In the genomic region with DNA sequence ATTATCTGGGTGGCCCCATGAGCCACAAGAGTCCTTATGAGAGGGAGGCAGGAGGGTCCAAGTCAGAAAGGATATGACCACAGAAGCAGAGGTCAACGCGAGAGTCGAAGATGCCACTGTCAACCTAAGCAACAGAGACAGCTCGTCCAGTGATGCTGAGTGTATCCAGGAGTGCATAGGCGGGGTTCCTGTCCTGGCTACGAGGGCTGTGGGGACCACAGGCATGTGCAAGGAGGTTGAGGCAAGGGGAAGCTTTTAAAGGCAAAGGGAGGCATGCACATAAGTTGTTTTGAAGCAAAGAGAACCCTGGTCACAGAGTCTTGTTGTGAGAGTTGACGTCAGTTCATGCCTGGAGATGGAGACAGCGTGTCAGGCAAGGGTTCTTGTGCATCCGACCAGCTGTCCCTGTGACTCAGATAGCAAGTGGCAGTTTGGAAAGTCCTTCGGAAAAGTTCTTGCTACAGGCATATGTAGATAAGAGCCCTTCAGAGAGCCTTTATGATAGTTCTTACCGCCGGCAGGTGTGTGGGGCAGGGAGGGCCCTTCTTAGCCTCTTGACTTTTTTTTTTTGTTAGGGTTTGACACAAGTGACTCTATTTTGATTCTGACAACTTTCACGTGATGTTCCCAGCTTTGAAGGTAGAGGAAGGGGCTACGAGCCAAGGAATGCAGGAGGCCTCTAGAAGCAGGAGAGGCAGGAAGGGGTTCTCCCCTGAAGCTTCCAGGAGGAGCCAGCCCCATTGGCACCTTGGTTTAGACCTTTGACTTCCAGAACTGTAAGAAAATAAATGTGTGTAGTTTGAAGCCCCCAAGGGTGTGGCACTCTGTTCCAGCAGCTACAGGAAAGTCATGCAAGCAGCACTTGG, we compare ENCODE assay signal across 16 cellular contexts.
DNase-seq lines count a peak whose midpoint lies in the region; ATAC-seq and TF ChIP-seq lines count a peak whose summit lies in the region.
"Had no signal": no experiment of that assay in that cellular context is flagged by ENCODE, and none has a peak within 500 bp of the region (broad histone marks: within the 10 kb centered on the region; RNA-seq: fewer than 3 reads in every experiment).

No MANE protein-coding gene starts in this region.

- TF ChIP-seq CTCF in type B pancreatic cell (conservative IDR thresholded peaks at IDR 0.05) = no peak

- H3K4me3 Mint-ChIP-seq in type B pancreatic cell = no peak overlapping the region
- no peak overlapping the region for H3K4me3 Mint-ChIP-seq in activated T-cell treated with anti-CD3 and anti-CD28 coated beads, Interleukin-2, amount 50 U/mL, for 24 hours
- H3K4me3 Mint-ChIP-seq: H9 had no signal

- H3K27ac Mint-ChIP-seq in type B pancreatic cell = no peak overlapping the region
- no peak overlapping the region for H3K27ac Mint-ChIP-seq in activated T-cell treated with anti-CD3 and anti-CD28 coated beads, Interleukin-2, amount 50 U/mL, for 24 hours

- no peaks in the 10 kb centered on the region for H3K4me1 Mint-ChIP-seq in type B pancreatic cell (ENCODE audit: unreplicated experiment)
- H3K4me1 Mint-ChIP-seq in activated T-cell treated with anti-CD3 and anti-CD28 coated beads, Interleukin-2, amount 50 U/mL, for 24 hours (ENCODE audit: low read depth) = no peaks in the 10 kb centered on the region

- peak; percentile 21 for DNase-seq in activated effector memory CD4-positive, alpha-beta T cell treated with anti-CD3 and anti-CD28 coated beads, Interleukin-2, amount 50 U/mL, for 16 hours
- no peak for DNase-seq in activated effector memory CD4-positive, alpha-beta T cell treated with Interleukin-2 at 50 U/mL for 16 hours
- DNase-seq in effector CD4-positive, alpha-beta T cell = peak; percentile 0
- peak; percentile 30 for DNase-seq in myocyte (ENCODE audit: low read depth)
- DNase-seq in type B pancreatic cell (ENCODE audit: extremely low spot score, unreplicated experiment) = peak; percentile 27
- no peak for DNase-seq in activated T-cell treated with anti-CD3 and anti-CD28 coated beads, Interleukin-2, amount 50 U/mL, for 24 hours
- DNase-seq in HUDEP-2 (lab: John Stamatoyannopoulos, UW; ENCODE audit: unreplicated experiment in 76 of 76) = no peak
- DNase-seq: 8988T, GDM1, NCI-H1105, NCI-H2081, NCI-H446 treated with DMSO at 0.1 percent for 48 hours, OCI-M1, SHP77 treated with DMSO at 0.1 percent for 48 hours had no signal

- no peaks in the 10 kb centered on the region for H3K9me3 Mint-ChIP-seq in type B pancreatic cell
- H3K9me3 Mint-ChIP-seq in activated T-cell treated with anti-CD3 and anti-CD28 coated beads, Interleukin-2, amount 50 U/mL, for 24 hours = peaks cover 15% of the 10 kb centered on the region

- H3K36me3 Mint-ChIP-seq in type B pancreatic cell = no peaks in the 10 kb centered on the region
- H3K36me3 Mint-ChIP-seq in activated T-cell treated with anti-CD3 and anti-CD28 coated beads, Interleukin-2, amount 50 U/mL, for 24 hours (ENCODE audit: low read depth) = no peaks in the 10 kb centered on the region

- peaks cover 23% of the 10 kb centered on the region for H3K27me3 Mint-ChIP-seq in type B pancreatic cell
- peaks cover 7% of the 10 kb centered on the region for H3K27me3 Mint-ChIP-seq in activated T-cell treated with anti-CD3 and anti-CD28 coated beads, Interleukin-2, amount 50 U/mL, for 24 hours

- no peak for ATAC-seq in HG03097 (IDR thresholded peaks at IDR 0.05; ENCODE audit: low FRiP score, unreplicated experiment)

Comparison
In these comparisons a context has a peak if more than half of its experiments do, and no peak if none do; other contexts are left out.
1. DNase-seq: peak in activated effector memory CD4-positive, alpha-beta T cell treated with anti-CD3 and anti-CD28 coated beads, Interleukin-2, amount 50 U/mL, for 16 hours (single experiment), effector CD4-positive, alpha-beta T cell (single experiment), myocyte (single experiment) and type B pancreatic cell (single experiment); none in activated effector memory CD4-positive, alpha-beta T cell treated with Interleukin-2 at 50 U/mL for 16 hours (single experiment), activated T-cell treated with anti-CD3 and anti-CD28 coated beads, Interleukin-2, amount 50 U/mL, for 24 hours (single experiment) and HUDEP-2 (0 of 76).